In genomic region chr5:100790170-100790665, GRCh38 we compare ENCODE assay signal across 9 cellular contexts.
DNase-seq lines count a peak whose midpoint lies in the region; ATAC-seq and TF ChIP-seq lines count a peak whose summit lies in the region.
"Had no signal": no experiment of that assay in that cellular context is flagged by ENCODE, and none has a peak within 500 bp of the region (broad histone marks: within the 10 kb centered on the region; RNA-seq: fewer than 3 reads in every experiment).

No MANE protein-coding gene starts in this region.

- no peaks in the 10 kb centered on the region for H4K20me1 ChIP-seq in OCI-LY7 (ENCODE audit: insufficient read depth, low read length)

- CTCF ChIA-PET in OCI-LY7 (lab: Charles Lee; ENCODE audit: unreplicated experiment): interaction anchor here (0.8 to 1.2 kb wide), 2 partner anchors 107 to 111 kb away, joined by 3 to 5 read pairs; no protein-coding TSS in a partner anchor

- peak overlapping the region; percentile 58 for H3K27ac ChIP-seq in OCI-LY7 (ENCODE audit: low read depth, low read length, poor library complexity, severe bottlenecking)
- no peak overlapping the region for H3K27ac ChIP-seq in mesenchymal stem cell (ENCODE audit: low read length, poor library complexity, severe bottlenecking)
- H3K27ac ChIP-seq in Peyer's patch: no peak overlapping the region
- no peak overlapping the region for H3K27ac ChIP-seq in colonic mucosa

- H4K91ac ChIP-seq in mesenchymal stem cell (ENCODE audit: low read length): no peak overlapping the region

- TF ChIP-seq POLR2A in Peyer's patch (IDR thresholded peaks at IDR 0.05): no peak
- TF ChIP-seq POLR2A in lower leg skin (IDR thresholded peaks at IDR 0.05): no peak

- ATAC-seq in GM18861 (IDR thresholded peaks at IDR 0.05; ENCODE audit: unreplicated experiment) (peak; percentile 72), HG02759 (IDR thresholded peaks at IDR 0.05; ENCODE audit: unreplicated experiment) (peak; percentile 61)

- peaks cover 25% of the 10 kb centered on the region; the same call in 1 of the 2 replicates for H3K36me3 ChIP-seq in OCI-LY7 (ENCODE audit: insufficient read depth, low read length)
- no peaks in the 10 kb centered on the region for H3K36me3 ChIP-seq in mesenchymal stem cell (ENCODE audit: control insufficient read depth in 1 of 2, insufficient read depth in 2 of 2, low read depth in 1 of 2, low read length in 2 of 2)
- H3K36me3 ChIP-seq in Peyer's patch: no peaks in the 10 kb centered on the region
- no peaks in the 10 kb centered on the region for H3K36me3 ChIP-seq in colonic mucosa

- H3K18ac ChIP-seq in mesenchymal stem cell (ENCODE audit: low read depth in 1 of 2, low read length in 2 of 2): no peak overlapping the region

- BruUV-seq in OCI-LY7 (replicated peaks; lab: Mats Ljungman, UMichigan): no TSS peak

- H2AFZ ChIP-seq in OCI-LY7 (ENCODE audit: low read length): peak overlapping the region; percentile 90
- H2AFZ ChIP-seq in mesenchymal stem cell (ENCODE audit: low read depth, low read length): peak overlapping the region; percentile 1

- 60% methylated on average over 3 of the region's 4 CpGs for WGBS in mesenchymal stem cell
- 54 to 63% methylated on average over 4 of the region's 4 CpGs for WGBS in lower leg skin, 2 donors

- no peak overlapping the region for H2AK5ac ChIP-seq in mesenchymal stem cell (ENCODE audit: low read length, severe bottlenecking)

- H3K9me2 ChIP-seq in OCI-LY7 (ENCODE audit: insufficient read depth, low read length): no peaks in the 10 kb centered on the region

- intact Hi-C loops in OCI-LY7 (cut with micrococcal nuclease; ENCODE audit: unreplicated experiment): loop anchor here (2.0 kb wide), 1 partner anchor 63 kb away; no protein-coding TSS in a partner anchor
- intact Hi-C loops in colonic mucosa (cut with DNase I): no loop called here
- intact Hi-C loops in lower leg skin (cut with DNase I; ENCODE audit: low total_unique reads): no loop called here

- H3K4me1 ChIP-seq in OCI-LY7 (ENCODE audit: insufficient read depth, low read length, poor library complexity, severe bottlenecking): peaks cover 49% of the 10 kb centered on the region
- no peaks in the 10 kb centered on the region for H3K4me1 ChIP-seq in mesenchymal stem cell (ENCODE audit: control insufficient read depth, insufficient read depth, low read depth, low read length)
- H3K4me1 ChIP-seq in Peyer's patch: no peaks in the 10 kb centered on the region
- no peaks in the 10 kb centered on the region for H3K4me1 ChIP-seq in colonic mucosa

- H3K9me3 ChIP-seq in OCI-LY7 (ENCODE audit: low read length) (peaks cover 37% of the 10 kb centered on the region; the same call in 1 of the 2 replicates), mesenchymal stem cell (ENCODE audit: control insufficient read depth, low read length) (peaks cover 7% of the 10 kb centered on the region), Peyer's patch (peaks cover 0 to 9% (median 3%) of the 10 kb centered on the region in 4 donors), colonic mucosa (no peaks in the 10 kb centered on the region)

- peak; percentile 80 for TF ChIP-seq CTCF in OCI-LY7 (conservative IDR thresholded peaks at IDR 0.05; ENCODE audit: low read length)
- no peak for TF ChIP-seq CTCF in Peyer's patch (IDR thresholded peaks at IDR 0.05)
- TF ChIP-seq CTCF in colonic mucosa (IDR thresholded peaks at IDR 0.05): no peak
- no peak for TF ChIP-seq CTCF in lower leg skin (IDR thresholded peaks at IDR 0.05)

- peak overlapping the region; percentile 24 for H4K8ac ChIP-seq in mesenchymal stem cell (ENCODE audit: low read length)

- H3K14ac ChIP-seq in mesenchymal stem cell (ENCODE audit: low read length in 2 of 2): no peak overlapping the region

- no peak overlapping the region for H2BK120ac ChIP-seq in mesenchymal stem cell (ENCODE audit: low read depth, low read length)

- H3K79me1 ChIP-seq in mesenchymal stem cell (replicated peaks; ENCODE audit: low read length, poor library complexity, severe bottlenecking): no peaks in the 10 kb centered on the region

- no peak overlapping the region for H2BK5ac ChIP-seq in mesenchymal stem cell (ENCODE audit: low read depth, low read length, poor library complexity, severe bottlenecking)

- no peak overlapping the region for H3K9ac ChIP-seq in mesenchymal stem cell (ENCODE audit: low read length)
- H3K9ac ChIP-seq in colonic mucosa (ENCODE audit: low read depth in 2 of 2, low read length in 2 of 2): no peak overlapping the region

- peak overlapping the region; percentile 54 for H3K4me2 ChIP-seq in OCI-LY7 (ENCODE audit: low read length)
- no peak overlapping the region for H3K4me2 ChIP-seq in mesenchymal stem cell (ENCODE audit: low read length, poor library complexity, severe bottlenecking)

- H3K79me2 ChIP-seq in OCI-LY7 (ENCODE audit: insufficient read depth, low read depth, low read length): no peaks in the 10 kb centered on the region

- no peak overlapping the region for H2BK12ac ChIP-seq in mesenchymal stem cell (ENCODE audit: low read length in 2 of 2)

- no peak overlapping the region for H3K23ac ChIP-seq in mesenchymal stem cell (ENCODE audit: low read length in 2 of 2)

- H3K27me3 ChIP-seq in mesenchymal stem cell (ENCODE audit: control insufficient read depth in 1 of 2, insufficient read depth in 1 of 2, low read length in 2 of 2): no peaks in the 10 kb centered on the region
- no peaks in the 10 kb centered on the region for H3K27me3 ChIP-seq in Peyer's patch
- H3K27me3 ChIP-seq in colonic mucosa: no peaks in the 10 kb centered on the region

- H3K4me3 ChIP-seq in OCI-LY7 (ENCODE audit: low read depth, low read length, poor library complexity, severe bottlenecking) (peak overlapping the region; percentile 35), mesenchymal stem cell (ENCODE audit: insufficient read depth in 1 of 2, low read depth in 1 of 2, low read length in 2 of 2) (no peak overlapping the region), Peyer's patch (no peak overlapping the region), colonic mucosa (no peak overlapping the region), lower leg skin (ENCODE audit: low read depth, poor library complexity, severe bottlenecking) (no peak overlapping the region)

- DNase-seq in OCI-LY7 (ENCODE audit: low spot score) (peak; percentile 74), mesenchymal stem cell (no peak), Peyer's patch (no peak), colonic mucosa (no peak), lower leg skin (ENCODE audit: low spot score in 2 of 2) (no peak), cortex of kidney (lab: John Stamatoyannopoulos, UW) (no peak)
- DNase-seq: activated naive CD4-positive, alpha-beta T cell had no signal

- POLR2A ChIA-PET in OCI-LY7 (lab: Charles Lee): interaction anchor here (0.6 to 6.5 kb wide), 15 partner anchors 9 to 109 kb away, joined by 3 to 128 read pairs (median 6); partner anchors contain the start of gene ST8SIA4

- H3K4ac ChIP-seq in mesenchymal stem cell (ENCODE audit: low read depth in 1 of 2, low read length in 2 of 2): no peak overlapping the region

- no peak overlapping the region for H2BK15ac ChIP-seq in mesenchymal stem cell (ENCODE audit: low read depth, poor library complexity, severe bottlenecking)
